Comparison of ENCODE assay signal across 19 cellular contexts in the genomic region with DNA sequence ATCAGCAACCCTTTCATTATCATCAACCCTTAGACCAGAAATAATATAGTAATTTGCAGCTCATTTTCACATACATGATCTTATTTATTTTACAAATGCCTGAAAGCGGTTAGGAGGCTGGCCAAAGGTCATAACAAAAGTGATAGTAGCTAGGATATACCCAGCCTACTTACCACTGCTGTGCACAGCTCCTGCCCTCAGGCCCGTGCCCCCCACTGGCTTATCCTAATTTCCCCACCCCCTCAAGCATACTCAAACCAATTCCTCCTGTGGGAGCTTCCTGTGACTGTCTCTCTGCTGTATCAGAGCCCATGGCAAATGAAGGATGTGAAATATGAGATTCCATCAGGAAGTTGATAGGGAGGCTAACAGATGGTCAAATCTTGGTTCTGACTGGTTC. TPM values are rescaled to one million over a fixed set of nuclear protein-coding genes. Genes with fewer than 3 reads are reported as not detected.
DNase-seq lines count a peak whose midpoint lies in the region; ATAC-seq and TF ChIP-seq lines count a peak whose summit lies in the region.
"Had no signal": no experiment of that assay in that cellular context is flagged by ENCODE, and none has a peak within 500 bp of the region (broad histone marks: within the 10 kb centered on the region; RNA-seq: fewer than 3 reads in every experiment).

No MANE protein-coding gene starts in this region.

- H3K9me3 ChIP-seq in A673 (ENCODE audit: low read depth, low read length, poor library complexity, severe bottlenecking) (no peaks in the 10 kb centered on the region), BE2C (no peaks in the 10 kb centered on the region)
- no peaks in the 10 kb centered on the region for H3K9me3 ChIP-seq in naive thymus-derived CD4-positive, alpha-beta T cell (ENCODE audit: control insufficient read depth in 2 of 3, low read length in 3 of 3)
- H3K9me3 ChIP-seq: Caco-2 had no signal

- BruUV-seq in A673 (replicated peaks; lab: Mats Ljungman, UMichigan), result no TSS peak

- H3K4me3 Mint-ChIP-seq in naive thymus-derived CD4-positive, alpha-beta T cell, result no peak overlapping the region
- H3K4me3 Mint-ChIP-seq: CD4-positive, CD25-positive, alpha-beta regulatory T cell had no signal

- POLR2A ChIA-PET in A673 (lab: Charles Lee; ENCODE audit: low non-redundant PET), result no interaction called here
- POLR2A ChIA-PET in naive thymus-derived CD4-positive, alpha-beta T cell (lab: Charles Lee), result no interaction called here

- CTCF ChIA-PET in A673 (lab: Charles Lee), result interaction anchor here (1.0 kb wide), 1 partner anchor 39 kb away, joined by 4 read pairs; no protein-coding TSS in a partner anchor
- CTCF ChIA-PET in naive thymus-derived CD4-positive, alpha-beta T cell (lab: Charles Lee), result interaction anchor here (0.5 to 1.6 kb wide), 2 partner anchors 40 to 898 kb away, joined by 4 to 8 read pairs; no protein-coding TSS in a partner anchor

- H3K27me3 ChIP-seq in A673 (replicated peaks; ENCODE audit: insufficient read depth, low read depth, low read length, poor library complexity) (no peaks in the 10 kb centered on the region), BE2C (no peaks in the 10 kb centered on the region)
- no peaks in the 10 kb centered on the region for H3K27me3 ChIP-seq in naive thymus-derived CD4-positive, alpha-beta T cell (ENCODE audit: control insufficient read depth in 2 of 2, insufficient read depth in 2 of 2, low read length in 2 of 2)

- H3K9me3 Mint-ChIP-seq in naive thymus-derived CD4-positive, alpha-beta T cell, result no peaks in the 10 kb centered on the region

- H3K36me3 ChIP-seq in A673 (ENCODE audit: insufficient read depth, low read length, poor library complexity, severe bottlenecking) (no peaks in the 10 kb centered on the region), BE2C (peaks cover 5% of the 10 kb centered on the region; the same call in 1 of the 2 replicates)
- peaks cover 0 to 4% (median 0%) of the 10 kb centered on the region in 3 experiments for H3K36me3 ChIP-seq in naive thymus-derived CD4-positive, alpha-beta T cell (ENCODE audit: control insufficient read depth in 2 of 3, insufficient read depth in 3 of 3, low read length in 3 of 3)

- peak overlapping the region; percentile 53 for H3K27ac ChIP-seq in A673 (ENCODE audit: low read depth, low read length, poor library complexity, severe bottlenecking)
- H3K27ac ChIP-seq in naive thymus-derived CD4-positive, alpha-beta T cell (ENCODE audit: low read depth, low read length), result no peak overlapping the region
- H3K27ac ChIP-seq: GM23248 had no signal

- H3K4me1 Mint-ChIP-seq in naive thymus-derived CD4-positive, alpha-beta T cell, result peaks cover 6 to 26% (median 17%) of the 10 kb centered on the region in 7 donors

- DNase-seq in A673 (ENCODE audit: low spot score), result peak; percentile 63
- peak; percentile 20 for DNase-seq in EH (ENCODE audit: low read depth)
- peak; percentile 78 for DNase-seq in NCI-H69 (lab: John Stamatoyannopoulos, UW)
- peak; percentile 12 for DNase-seq in fibroblast of peridontal ligament (ENCODE audit: extremely low read depth)
- DNase-seq in BE2C, result no peak
- DNase-seq in stimulated activated CD4-positive, alpha-beta T cell treated with anti-CD3 and anti-CD28 coated beads, Interleukin-2, amount 100 ng/mL, for 24 hours, result no peak
- DNase-seq in naive thymus-derived CD4-positive, alpha-beta T cell, result no peak
- DNase-seq: Caco-2; CD4-positive, CD25-positive, alpha-beta regulatory T cell; GM23248; NCI-H1417 treated with DMSO at 0.1 percent for 48 hours; NCI-H2081; NK-92 treated with Interleukin-12 subunit alpha and Interleukin-12 subunit beta, amount 100 ng/mL, for 24 hours; SHP77 had no signal

- H3K4me1 ChIP-seq in A673 (ENCODE audit: insufficient read depth, low read length, poor library complexity, severe bottlenecking) (peaks cover 51% of the 10 kb centered on the region), BE2C (peaks cover 12% of the 10 kb centered on the region)
- H3K4me1 ChIP-seq in naive thymus-derived CD4-positive, alpha-beta T cell (ENCODE audit: control insufficient read depth in 2 of 2, insufficient read depth in 2 of 2, low read length in 2 of 2), result peaks cover 0 to 6% of the 10 kb centered on the region in 2 donors

- intact Hi-C loops in A673 (cut with micrococcal nuclease; ENCODE audit: unreplicated experiment), result no loop called here
- intact Hi-C loops in naive thymus-derived CD4-positive, alpha-beta T cell (cut with micrococcal nuclease), result no loop called here

- H3K27ac Mint-ChIP-seq in naive thymus-derived CD4-positive, alpha-beta T cell, result no peak overlapping the region

- H3K36me3 Mint-ChIP-seq in naive thymus-derived CD4-positive, alpha-beta T cell, result peaks cover 0 to 16% (median 7%) of the 10 kb centered on the region in 5 donors

- no peak for TF ChIP-seq CTCF in A673 (conservative IDR thresholded peaks at IDR 0.05; ENCODE audit: low read depth, low read length)
- no peak for TF ChIP-seq CTCF in BE2C (IDR thresholded peaks at IDR 0.05; ENCODE audit: low read depth, low read length)

- no peak for ATAC-seq in HG02885 (IDR thresholded peaks at IDR 0.05; ENCODE audit: poor library complexity, unreplicated experiment)
- no peak for ATAC-seq in naive thymus-derived CD4-positive, alpha-beta T cell
- ATAC-seq: GM12878, HCT116, K562, SK-N-SH treated with all-trans-retinoic acid at 6 μM for 48 hours had no signal

- H3K4me3 ChIP-seq in A673 (ENCODE audit: low read depth, low read length, poor library complexity, severe bottlenecking) (no peak overlapping the region), BE2C (ENCODE audit: low read depth, low read length) (no peak overlapping the region)
- H3K4me3 ChIP-seq in naive thymus-derived CD4-positive, alpha-beta T cell (ENCODE audit: low read length), result no peak overlapping the region
- H3K4me3 ChIP-seq: GM12878, GM23248, K562 had no signal

- no peaks in the 10 kb centered on the region for H3K27me3 Mint-ChIP-seq in naive thymus-derived CD4-positive, alpha-beta T cell
- H3K27me3 Mint-ChIP-seq: CD4-positive, CD25-positive, alpha-beta regulatory T cell had no signal

RNA-seq across cellular contexts. Expression of a gene that starts 14.8 kb away (rescaled TPM):
- total RNA-seq in A673 (2021), result 62.1 and 63.3 TPM in 2 replicates
- 14.5 TPM for polyA plus RNA-seq in BE2C (2012; ENCODE audit: insufficient read depth, insufficient read length, low read depth)
- total RNA-seq in naive thymus-derived CD4-positive, alpha-beta T cell, result 10 to 100 TPM; 12.3 to 14.6 (median 13.4) TPM
- 1 to 10 TPM in 1 of 2 donors, under 1 TPM in 1; 0.67 to 1.3 TPM for polyA plus RNA-seq in naive thymus-derived CD4-positive, alpha-beta T cell

RNA-seq across cellular contexts. Expression of a gene that starts 15.1 kb away (rescaled TPM):
- 1.4 TPM in 1 of 2 replicates, not detected in the other for total RNA-seq in A673 (2021)
- polyA plus RNA-seq in BE2C (2012; ENCODE audit: insufficient read depth, insufficient read length, low read depth), result not detected
- not detected for total RNA-seq in naive thymus-derived CD4-positive, alpha-beta T cell
- not detected for polyA plus RNA-seq in naive thymus-derived CD4-positive, alpha-beta T cell
- total RNA-seq: CD4-positive, CD25-positive, alpha-beta regulatory T cell; GM12878; GM23248; K562 had no signal
- polyA plus RNA-seq: CD4-positive, CD25-positive, alpha-beta regulatory T cell; GM12878; GM23248 had no signal

Comparison
In these comparisons a context has a peak if more than half of its experiments do, and no peak if none do; other contexts are left out.
1. DNase-seq: peak in A673 (single experiment), EH (single experiment), NCI-H69 (single experiment) and fibroblast of peridontal ligament (single experiment); none in BE2C (single experiment), stimulated activated CD4-positive, alpha-beta T cell treated with anti-CD3 and anti-CD28 coated beads, Interleukin-2, amount 100 ng/mL, for 24 hours (0 of 2) and naive thymus-derived CD4-positive, alpha-beta T cell (0 of 9).